10 cellular contexts compared by ENCODE assay signal in genomic region chr2:173239644-173240043, GRCh38.
A peak's percentile ranks its signal among the peaks of the same experiment; 100 is the strongest.
DNase-seq lines count a peak whose midpoint lies in the region; ATAC-seq lines count a peak whose summit lies in the region.
"Had no signal": no experiment of that assay in that cellular context is flagged by ENCODE, and none has a peak within 500 bp of the region (broad histone marks: within the 10 kb centered on the region; RNA-seq: fewer than 3 reads in every experiment).

No MANE protein-coding gene starts in this region.

- intact Hi-C loops in activated naive CD4-positive, alpha-beta T cell treated with anti-CD3 and anti-CD28 coated beads for 36 hours (cut with micrococcal nuclease): no loop called here

- no peaks in the 10 kb centered on the region for H3K36me3 Mint-ChIP-seq in activated naive CD4-positive, alpha-beta T cell treated with anti-CD3 and anti-CD28 coated beads for 36 hours (ENCODE audit: low read depth)
- peaks cover 33% of the 10 kb centered on the region for H3K36me3 Mint-ChIP-seq in stimulated activated memory B cell treated with anti-CD40 and anti-IgM and Interleukin-4, amounts not matched to agents 10 μg/mL and 1 μg/mL and 100 μg/mL, for 72 hours

- CTCF ChIA-PET in activated naive CD4-positive, alpha-beta T cell treated with anti-CD3 and anti-CD28 coated beads for 36 hours (lab: Charles Lee): interaction anchor here (1.0 kb wide), 1 partner anchor 23 kb away, joined by 3 read pairs; no protein-coding TSS in a partner anchor

- H3K4me1 Mint-ChIP-seq in activated naive CD4-positive, alpha-beta T cell treated with anti-CD3 and anti-CD28 coated beads for 36 hours (ENCODE audit: low read depth): no peaks in the 10 kb centered on the region
- no peaks in the 10 kb centered on the region for H3K4me1 Mint-ChIP-seq in stimulated activated memory B cell treated with anti-CD40 and anti-IgM and Interleukin-4, amounts not matched to agents 10 μg/mL and 1 μg/mL and 100 μg/mL, for 72 hours

- peaks cover 9% of the 10 kb centered on the region for H3K27me3 Mint-ChIP-seq in activated naive CD4-positive, alpha-beta T cell treated with anti-CD3 and anti-CD28 coated beads for 36 hours (ENCODE audit: low read depth)
- no peaks in the 10 kb centered on the region for H3K27me3 Mint-ChIP-seq in stimulated activated memory B cell treated with anti-CD40 and anti-IgM and Interleukin-4, amounts not matched to agents 10 μg/mL and 1 μg/mL and 100 μg/mL, for 72 hours

- H3K27ac Mint-ChIP-seq in activated naive CD4-positive, alpha-beta T cell treated with anti-CD3 and anti-CD28 coated beads for 36 hours: no peak overlapping the region
- H3K27ac Mint-ChIP-seq in stimulated activated memory B cell treated with anti-CD40 and anti-IgM and Interleukin-4, amounts not matched to agents 10 μg/mL and 1 μg/mL and 100 μg/mL, for 72 hours: no peak overlapping the region

- no peaks in the 10 kb centered on the region for H3K9me3 Mint-ChIP-seq in activated naive CD4-positive, alpha-beta T cell treated with anti-CD3 and anti-CD28 coated beads for 36 hours
- no peaks in the 10 kb centered on the region for H3K9me3 Mint-ChIP-seq in stimulated activated memory B cell treated with anti-CD40 and anti-IgM and Interleukin-4, amounts not matched to agents 10 μg/mL and 1 μg/mL and 100 μg/mL, for 72 hours

- H3K4me3 Mint-ChIP-seq in activated naive CD4-positive, alpha-beta T cell treated with anti-CD3 and anti-CD28 coated beads for 36 hours: no peak overlapping the region
- no peak overlapping the region for H3K4me3 Mint-ChIP-seq in stimulated activated memory B cell treated with anti-CD40 and anti-IgM and Interleukin-4, amounts not matched to agents 10 μg/mL and 1 μg/mL and 100 μg/mL, for 72 hours

- ATAC-seq in GM21717 (IDR thresholded peaks at IDR 0.05; ENCODE audit: unreplicated experiment): peak; percentile 95
- peak; percentile 97 for ATAC-seq in HG03342 (IDR thresholded peaks at IDR 0.05; ENCODE audit: unreplicated experiment)
- peak; percentile 87 for ATAC-seq in stimulated activated memory B cell treated with anti-CD40 and anti-IgM and Interleukin-4, amounts not matched to agents 10 μg/mL and 1 μg/mL and 100 μg/mL, for 72 hours
- ATAC-seq: left lobe of liver had no signal

- peak; percentile 20 for DNase-seq in activated naive CD4-positive, alpha-beta T cell treated with anti-CD3 and anti-CD28 coated beads for 36 hours
- DNase-seq in activated naive CD4-positive, alpha-beta T cell treated with anti-CD3 and anti-CD28 coated beads, Interleukin-2, amount 50 U/mL, for 16 hours: no peak
- DNase-seq in NCI-H2196 (lab: John Stamatoyannopoulos, UW; ENCODE audit: unreplicated experiment): no peak
- DNase-seq in cerebellum (ENCODE audit: low spot score): no peak
- DNase-seq in dedifferentiated amniotic fluid mesenchymal stem cell (ENCODE audit: extremely low spot score): no peak
- DNase-seq: NCI-H510A treated with DMSO at 0.1 percent for 48 hours had no signal
